8 cellular contexts compared by ENCODE assay signal in the genomic region with DNA sequence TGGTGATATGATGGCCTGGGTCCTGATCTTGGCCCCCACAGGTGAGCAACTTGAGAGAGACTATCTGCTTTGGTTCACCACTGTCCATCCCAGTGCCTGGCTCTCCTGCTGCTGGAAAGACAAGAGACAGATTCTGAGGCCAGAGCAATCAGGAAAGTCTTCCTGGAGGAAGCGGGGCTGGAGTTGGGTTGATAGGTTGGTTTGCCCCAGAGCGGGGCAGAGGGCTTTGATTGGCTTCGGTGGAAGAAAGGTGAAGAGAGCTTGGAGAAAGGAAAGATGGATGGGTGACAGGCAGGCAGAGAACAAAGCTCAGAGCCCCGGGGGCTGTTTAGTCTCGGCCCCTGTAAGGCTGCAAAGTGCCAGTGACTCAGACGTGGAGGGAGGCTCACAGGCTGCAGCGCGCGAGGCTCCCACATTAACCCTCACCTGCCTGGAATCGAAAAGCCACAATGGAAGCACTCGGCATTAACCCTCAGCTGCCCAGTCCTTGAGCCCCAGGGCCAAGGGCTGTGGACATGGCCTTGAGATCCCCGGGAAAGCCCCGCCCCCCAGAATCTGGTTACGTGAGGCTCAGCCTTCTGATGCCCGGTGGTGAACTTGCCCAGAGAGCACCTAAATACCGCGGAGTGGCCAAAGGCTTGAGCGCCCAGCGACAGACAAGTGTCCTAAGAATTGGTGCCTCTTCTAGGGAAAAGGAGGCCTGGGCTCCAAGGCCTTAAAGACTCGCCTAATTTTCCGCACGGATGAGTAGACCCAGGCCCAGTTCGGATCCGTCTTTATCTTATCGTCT. TPM values are rescaled to one million over a fixed set of nuclear protein-coding genes. Genes with fewer than 3 reads are reported as not detected.
DNase-seq lines count a peak whose midpoint lies in the region; ATAC-seq and TF ChIP-seq lines count a peak whose summit lies in the region.

No MANE protein-coding gene starts in this region.

- peak overlapping the region; percentile 75 to 90 for H3K27ac ChIP-seq in lung (ENCODE audit: low read depth in 1 of 2, low read length in 1 of 2)

- peaks cover 11% of the 10 kb centered on the region for H3K4me1 Mint-ChIP-seq in type B pancreatic cell (ENCODE audit: unreplicated experiment)

- H3K9me3 ChIP-seq in lung (ENCODE audit: control insufficient read depth in 2 of 2, insufficient read depth in 1 of 2, low read length in 1 of 2): no peaks in the 10 kb centered on the region

- peak overlapping the region; percentile 69 for H3K4me3 ChIP-seq in choroid plexus epithelial cell (ENCODE audit: low read depth, low read length)
- no peak overlapping the region for H3K4me3 ChIP-seq in lung

- peak overlapping the region; percentile 90 for H3K4me3 Mint-ChIP-seq in type B pancreatic cell

- H3K27me3 ChIP-seq in lung (ENCODE audit: control insufficient read depth, insufficient read depth): no peaks in the 10 kb centered on the region

- H3K27ac Mint-ChIP-seq in type B pancreatic cell: peak overlapping the region; percentile 88

- 16 to 17% methylated on average over 25 of the region's 25 CpGs for WGBS in lung, 2 donors

- no peaks in the 10 kb centered on the region for H3K36me3 ChIP-seq in lung (ENCODE audit: control insufficient read depth in 2 of 2, insufficient read depth in 2 of 2, low read length in 2 of 2)

- no peaks in the 10 kb centered on the region for H3K9me3 Mint-ChIP-seq in type B pancreatic cell

- TF ChIP-seq CTCF in choroid plexus epithelial cell (conservative IDR thresholded peaks at IDR 0.05; ENCODE audit: low read depth, low read length) (no peak), lung (IDR thresholded peaks at IDR 0.05; ENCODE audit: control extremely low read depth, extremely low read depth) (no peak), type B pancreatic cell (conservative IDR thresholded peaks at IDR 0.05) (no peak)

- H3K27me3 Mint-ChIP-seq in type B pancreatic cell: peaks cover 6% of the 10 kb centered on the region

- no peaks in the 10 kb centered on the region for H3K36me3 Mint-ChIP-seq in type B pancreatic cell

- no peak for ATAC-seq in lung (ENCODE audit: insufficient read depth, low FRiP score)
- ATAC-seq in HG02763 (IDR thresholded peaks at IDR 0.05; ENCODE audit: unreplicated experiment): no peak

- DNase-seq in EH (ENCODE audit: low read depth): peak; percentile 67
- peak; percentile 17 for DNase-seq in NCI-H2227 treated with DMSO at 0.1 percent for 48 hours (lab: John Stamatoyannopoulos, UW)
- DNase-seq in choroid plexus epithelial cell (ENCODE audit: low read depth): peak; percentile 43
- DNase-seq in lung (ENCODE audit: low spot score): peak; percentile 52
- DNase-seq in type B pancreatic cell (ENCODE audit: extremely low spot score, unreplicated experiment): no peak
- no peak for DNase-seq in cortex of kidney (lab: John Stamatoyannopoulos, UW)
- no peak for DNase-seq in NCI-H1694 treated with DMSO at 0.1 percent for 48 hours (lab: John Stamatoyannopoulos, UW)

- peaks cover 0 to 17% of the 10 kb centered on the region in 2 donors for H3K4me1 ChIP-seq in lung (ENCODE audit: control insufficient read depth in 2 of 2, insufficient read depth in 2 of 2, low read length in 2 of 2)

RNA-seq across cellular contexts. Expression of a gene that starts 1.0 kb away (rescaled TPM):
- total RNA-seq in lung (10 to 100 TPM; 38.1 to 47.2 TPM), type B pancreatic cell (ENCODE audit: low replicate concordance) (28.8 and 32.0 TPM in 2 replicates)
- polyA plus RNA-seq in lung: 10 to 100 TPM; 57.3 to 76.3 TPM

Comparison
In these comparisons a context has a peak if more than half of its experiments do, and no peak if none do; other contexts are left out.
1. DNase-seq: peak in EH (single experiment), NCI-H2227 treated with DMSO at 0.1 percent for 48 hours (single experiment), choroid plexus epithelial cell (single experiment) and lung (single experiment); none in type B pancreatic cell (single experiment), cortex of kidney (single experiment) and NCI-H1694 treated with DMSO at 0.1 percent for 48 hours (single experiment).